In genomic region chr5:139639619-139640431, GRCh38 we compare ENCODE assay signal across 9 cellular contexts. TPM values are rescaled to one million over a fixed set of nuclear protein-coding genes. Genes with fewer than 3 reads are reported as not detected.
DNase-seq lines count a peak whose midpoint lies in the region; ATAC-seq and TF ChIP-seq lines count a peak whose summit lies in the region.
"Had no signal": no experiment of that assay in that cellular context is flagged by ENCODE, and none has a peak within 500 bp of the region (broad histone marks: within the 10 kb centered on the region; RNA-seq: fewer than 3 reads in every experiment).

No MANE protein-coding gene starts in this region.

- peak; percentile 15 for DNase-seq in activated CD4-positive, alpha-beta T cell treated with anti-CD3 and anti-CD28 coated beads for 48 hours
- no peak for DNase-seq in activated CD4-positive, alpha-beta T cell treated with anti-CD3 and anti-CD28 coated beads, Interleukin-2, amount 50 U/mL, for 4 hours
- DNase-seq in RPMI7951 (ENCODE audit: low read depth) = peak; percentile 38
- DNase-seq in left ventricle myocardium superior = peak; percentile 53
- peak; percentile 23 for DNase-seq in stimulated activated CD8-positive, alpha-beta memory T cell treated with anti-CD3 and anti-CD28 coated beads, Interleukin-4, amount 100 ng/mL, for 48 hours
- DNase-seq in prostate gland (ENCODE audit: low spot score) = no peak

- no peaks in the 10 kb centered on the region for H3K27me3 ChIP-seq in prostate gland (replicated peaks; ENCODE audit: insufficient read depth)

- ATAC-seq in left ventricle myocardium superior (no peak), HG02884 (IDR thresholded peaks at IDR 0.05; ENCODE audit: unreplicated experiment) (no peak), HG03442 (IDR thresholded peaks at IDR 0.05; ENCODE audit: unreplicated experiment) (no peak)
- ATAC-seq: mucosa of descending colon had no signal

- intact Hi-C loops in left ventricle myocardium superior (cut with micrococcal nuclease) = loop anchor here (5.0 kb wide), 1 partner anchor 47 kb away; no protein-coding TSS in a partner anchor
- intact Hi-C loops in prostate gland (cut with DNase I) = no loop called here

- TF ChIP-seq POLR2A in prostate gland (IDR thresholded peaks at IDR 0.05) = no peak

- no peak for TF ChIP-seq CTCF in prostate gland (IDR thresholded peaks at IDR 0.05)

- no peak overlapping the region for H3K4me3 ChIP-seq in prostate gland
- H3K4me3 ChIP-seq: mucosa of descending colon had no signal

- H3K4me1 ChIP-seq in prostate gland (replicated peaks) = peaks cover 36% of the 10 kb centered on the region

- no peaks in the 10 kb centered on the region for H3K9me3 ChIP-seq in prostate gland
- H3K9me3 ChIP-seq: mucosa of descending colon had no signal

- H3K36me3 ChIP-seq in prostate gland = no peaks in the 10 kb centered on the region

- WGBS in prostate gland = 57% methylated on average over 11 of the region's 11 CpGs

- peak overlapping the region in 1 of 2 donors; percentile 92 for H3K27ac ChIP-seq in prostate gland

RNA-seq across cellular contexts. Expression of gene CXXC5, which starts 8.3 kb away (rescaled TPM):
- 39.8 and 43.0 TPM in 2 replicates for total RNA-seq in RPMI7951 (2014; rRNA removed; shearing (Covaris generic))
- total RNA-seq in left ventricle myocardium superior (75.7 TPM), prostate gland (10 to 100 TPM; 47.4 to 47.7 TPM)

Comparison
In these comparisons a context has a peak if more than half of its experiments do, and no peak if none do; other contexts are left out.
1. DNase-seq: peak in activated CD4-positive, alpha-beta T cell treated with anti-CD3 and anti-CD28 coated beads for 48 hours (single experiment), RPMI7951 (single experiment), left ventricle myocardium superior (single experiment) and stimulated activated CD8-positive, alpha-beta memory T cell treated with anti-CD3 and anti-CD28 coated beads, Interleukin-4, amount 100 ng/mL, for 48 hours (single experiment); none in activated CD4-positive, alpha-beta T cell treated with anti-CD3 and anti-CD28 coated beads, Interleukin-2, amount 50 U/mL, for 4 hours (0 of 2) and prostate gland (single experiment).